10 cellular contexts compared by ENCODE assay signal in the genomic region with DNA sequence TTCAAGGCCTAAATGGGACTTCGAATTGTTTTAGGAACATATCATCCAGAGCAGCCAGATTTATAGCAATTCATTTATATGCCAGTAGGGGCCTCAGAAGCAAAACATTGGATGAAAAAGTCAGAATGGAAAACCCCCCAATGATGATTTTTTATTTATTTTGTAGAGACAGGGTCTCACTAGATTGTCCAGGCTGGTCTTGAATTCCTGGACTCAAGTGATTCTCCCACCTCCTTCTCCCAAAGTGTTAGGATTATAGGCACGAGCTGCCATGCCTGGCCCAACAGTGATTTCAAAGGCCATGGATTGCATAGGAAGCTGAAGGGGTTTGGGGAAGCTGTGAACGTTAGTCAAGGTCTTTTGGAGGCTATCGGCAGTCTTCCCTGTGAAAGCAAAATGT. TPM values are rescaled to one million over a fixed set of nuclear protein-coding genes. Genes with fewer than 3 reads are reported as not detected.
DNase-seq lines count a peak whose midpoint lies in the region; ATAC-seq and TF ChIP-seq lines count a peak whose summit lies in the region.
"Had no signal": no experiment of that assay in that cellular context is flagged by ENCODE, and none has a peak within 500 bp of the region (broad histone marks: within the 10 kb centered on the region; RNA-seq: fewer than 3 reads in every experiment).

No MANE protein-coding gene starts in this region.

- intact Hi-C loops in dendritic cell treated with granulocyte-macrophage colony-stimulating factor and Interleukin-4, amounts not matched to agents 40 ng/mL and 50 ng/mL, for 4 days (cut with micrococcal nuclease), result no loop called here
- intact Hi-C loops in sciatic nerve (cut with DNase I), result no loop called here

- H3K4me3 ChIP-seq in GM06990 (replicated peaks; ENCODE audit: low read depth, low read length), result no peak overlapping the region
- H3K4me3 ChIP-seq: sigmoid colon had no signal

- peak overlapping the region; percentile 6 for H3K27ac Mint-ChIP-seq in dendritic cell treated with granulocyte-macrophage colony-stimulating factor and Interleukin-4, amounts not matched to agents 40 ng/mL and 50 ng/mL, for 4 days
- no peak overlapping the region for H3K27ac Mint-ChIP-seq in progenitor cell of endocrine pancreas

- H3K9me3 Mint-ChIP-seq in dendritic cell treated with granulocyte-macrophage colony-stimulating factor and Interleukin-4, amounts not matched to agents 40 ng/mL and 50 ng/mL, for 4 days, result no peaks in the 10 kb centered on the region
- H3K9me3 Mint-ChIP-seq in progenitor cell of endocrine pancreas (ENCODE audit: low read depth), result no peaks in the 10 kb centered on the region

- H3K4me1 Mint-ChIP-seq in dendritic cell treated with granulocyte-macrophage colony-stimulating factor and Interleukin-4, amounts not matched to agents 40 ng/mL and 50 ng/mL, for 4 days (ENCODE audit: low read depth), result peaks cover 38% of the 10 kb centered on the region
- H3K4me1 Mint-ChIP-seq in progenitor cell of endocrine pancreas (ENCODE audit: low read depth), result peaks cover 15% of the 10 kb centered on the region

- no peaks in the 10 kb centered on the region for H3K36me3 ChIP-seq in GM06990 (ENCODE audit: control insufficient read depth, insufficient read depth, low read length)
- H3K36me3 ChIP-seq: sigmoid colon had no signal

- H3K27me3 ChIP-seq in GM06990 (replicated peaks; ENCODE audit: control insufficient read depth, insufficient read depth, low read length), result no peaks in the 10 kb centered on the region
- H3K27me3 ChIP-seq: sigmoid colon had no signal

- H3K27me3 Mint-ChIP-seq in dendritic cell treated with granulocyte-macrophage colony-stimulating factor and Interleukin-4, amounts not matched to agents 40 ng/mL and 50 ng/mL, for 4 days, result no peaks in the 10 kb centered on the region
- peaks cover 4% of the 10 kb centered on the region for H3K27me3 Mint-ChIP-seq in progenitor cell of endocrine pancreas

- no peak overlapping the region for H3K4me3 Mint-ChIP-seq in dendritic cell treated with granulocyte-macrophage colony-stimulating factor and Interleukin-4, amounts not matched to agents 40 ng/mL and 50 ng/mL, for 4 days
- no peak overlapping the region for H3K4me3 Mint-ChIP-seq in progenitor cell of endocrine pancreas (ENCODE audit: low read depth)

- ATAC-seq in omental fat pad (ENCODE audit: low FRiP score) (no peak), sciatic nerve (no peak)

- TF ChIP-seq CTCF in GM06990 (IDR thresholded peaks at IDR 0.05; ENCODE audit: insufficient read depth, low read length, poor library complexity, severe bottlenecking) (peak; percentile 35), progenitor cell of endocrine pancreas (IDR thresholded peaks at IDR 0.05; ENCODE audit: unreplicated experiment) (peak; percentile 34), omental fat pad (IDR thresholded peaks at IDR 0.05) (no peak)

- DNase-seq in GM06990 (ENCODE audit: extremely low read depth, insufficient read length) (no peak), NAMALWA (ENCODE audit: low spot score) (peak; percentile 52), progenitor cell of endocrine pancreas (ENCODE audit: low spot score, unreplicated experiment) (no peak), omental fat pad (ENCODE audit: low spot score) (no peak), sciatic nerve (ENCODE audit: low spot score) (no peak), NCI-H510A treated with DMSO at 0.1 percent for 48 hours (lab: John Stamatoyannopoulos, UW) (no peak)
- DNase-seq: activated T-cell treated with anti-CD3 and anti-CD28 coated beads, Interleukin-2, amount 50 U/mL, for 1 hour; NCI-H526 treated with DMSO at 0.1 percent for 48 hours; sigmoid colon had no signal

- H3K36me3 Mint-ChIP-seq in dendritic cell treated with granulocyte-macrophage colony-stimulating factor and Interleukin-4, amounts not matched to agents 40 ng/mL and 50 ng/mL, for 4 days (ENCODE audit: low read depth), result peaks cover 12% of the 10 kb centered on the region
- H3K36me3 Mint-ChIP-seq in progenitor cell of endocrine pancreas (ENCODE audit: insufficient read depth), result peaks cover 5% of the 10 kb centered on the region

RNA-seq across cellular contexts. Expression of a gene that starts 3.6 kb away (rescaled TPM):
- 14.2 and 14.8 TPM in 2 replicates for total RNA-seq in progenitor cell of endocrine pancreas
- 10 to 100 TPM; 24.1 to 50.1 (median 37.3) TPM for total RNA-seq in omental fat pad
- total RNA-seq in sciatic nerve, result 33.3 TPM

RNA-seq across cellular contexts. Expression of a gene that starts 21.9 kb away (rescaled TPM):
- total RNA-seq in progenitor cell of endocrine pancreas (72.9 and 78.3 TPM in 2 replicates), omental fat pad (100 to 1,000 TPM in 1 of 4 donors, 10 to 100 TPM in 3; 88.1 to 118 (median 95.6) TPM), sciatic nerve (90.5 TPM)

Comparison
In these comparisons a context has a peak if more than half of its experiments do, and no peak if none do; other contexts are left out.
1. CTCF ChIP-seq: peak in GM06990 (single experiment) and progenitor cell of endocrine pancreas (single experiment); none in omental fat pad (0 of 3).